9 cellular contexts compared by ENCODE assay signal in the genomic region with DNA sequence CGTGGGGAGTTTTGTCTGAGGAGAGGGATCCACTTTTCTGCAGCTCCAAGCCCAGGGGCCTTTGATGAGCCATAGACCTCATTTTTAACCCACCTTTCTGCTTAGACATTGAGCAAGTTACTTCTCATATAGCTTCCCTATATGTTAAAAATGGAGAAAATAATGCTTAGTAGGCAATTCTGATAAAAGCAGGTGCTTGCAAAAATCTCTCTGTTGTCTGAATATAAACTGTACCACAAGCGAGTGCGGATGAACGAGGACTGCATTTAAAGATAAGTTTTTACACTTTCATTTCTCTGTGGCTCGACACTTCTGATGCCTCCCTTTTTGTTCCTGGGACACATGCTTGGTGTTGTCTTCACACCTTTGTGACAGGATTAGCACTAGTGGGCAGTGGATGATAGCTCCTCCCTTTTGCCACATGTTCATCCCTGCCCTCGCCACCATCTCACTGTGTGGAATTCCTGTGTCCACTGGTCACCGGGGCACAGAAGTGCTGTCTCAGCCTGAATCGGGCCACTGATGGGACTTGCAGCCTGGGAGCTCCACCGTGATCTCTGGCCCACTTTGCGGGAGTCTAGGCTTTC. TPM values are rescaled to one million over a fixed set of nuclear protein-coding genes. Genes with fewer than 3 reads are reported as not detected.
DNase-seq lines count a peak whose midpoint lies in the region; ATAC-seq and TF ChIP-seq lines count a peak whose summit lies in the region.
"Had no signal": no experiment of that assay in that cellular context is flagged by ENCODE, and none has a peak within 500 bp of the region (broad histone marks: within the 10 kb centered on the region; RNA-seq: fewer than 3 reads in every experiment).

No MANE protein-coding gene starts in this region.

- TF ChIP-seq CTCF in CD4-positive, alpha-beta T cell (IDR thresholded peaks at IDR 0.05) = no peak
- TF ChIP-seq CTCF in LNCaP clone FGC (IDR thresholded peaks at IDR 0.05; ENCODE audit: control insufficient read depth, extremely low read depth, insufficient read depth) (no peak), chondrocyte (IDR thresholded peaks at IDR 0.05) (no peak), nephron progenitor cell (IDR thresholded peaks at IDR 0.05) (no peak), tibial artery (IDR thresholded peaks at IDR 0.05) (no peak)

- no peak for DNase-seq in CD4-positive, alpha-beta T cell
- DNase-seq in LNCaP clone FGC (ENCODE audit: low read depth) = no peak
- DNase-seq in chondrocyte (ENCODE audit: low spot score) = no peak
- no peak for DNase-seq in nephron progenitor cell
- DNase-seq in NCI-H2227 (lab: John Stamatoyannopoulos, UW; ENCODE audit: unreplicated experiment) = no peak
- DNase-seq in stimulated activated CD8-positive, alpha-beta memory T cell treated with anti-CD3 and anti-CD28 coated beads, Interleukin-4, amount 100 ng/mL, for 48 hours = no peak
- no peak for DNase-seq in tibial artery

- POLR2A ChIA-PET in CD4-positive, alpha-beta T cell (lab: Charles Lee) = interaction anchor here (1.2 to 1.5 kb wide), 2 partner anchors 23 to 54 kb away, joined by 3 read pairs; a partner anchor contains a TSS

- H3K4me1 Mint-ChIP-seq in CD4-positive, alpha-beta T cell (ENCODE audit: low read depth) = peaks cover 11% of the 10 kb centered on the region
- H3K4me1 Mint-ChIP-seq in chondrocyte (ENCODE audit: low read depth) (peaks cover 11% of the 10 kb centered on the region), nephron progenitor cell (peaks cover 21% of the 10 kb centered on the region)

- CTCF ChIA-PET in CD4-positive, alpha-beta T cell (lab: Charles Lee) = no interaction called here

- intact Hi-C loops in CD4-positive, alpha-beta T cell (cut with DNase I, micrococcal nuclease) = no loop called here
- intact Hi-C loops in tibial artery (cut with DNase I; ENCODE audit: low total_unique reads) = loop anchor here (10.0 kb wide), 1 partner anchor 56 kb away; a partner anchor contains a TSS

- H3K4me3 ChIP-seq in LNCaP clone FGC (ENCODE audit: low read depth, low read length) (peak overlapping the region; percentile 88), tibial artery (peak overlapping the region in 1 of 2 donors; percentile 81)

- no peaks in the 10 kb centered on the region for H3K36me3 Mint-ChIP-seq in CD4-positive, alpha-beta T cell (ENCODE audit: low read depth)
- H3K36me3 Mint-ChIP-seq in chondrocyte (ENCODE audit: low read depth) (peaks cover 6% of the 10 kb centered on the region), nephron progenitor cell (ENCODE audit: low read depth) (peaks cover 57% of the 10 kb centered on the region)

- peaks cover 0 to 14% (median 7%) of the 10 kb centered on the region in 4 donors for H3K4me1 ChIP-seq in tibial artery

- peak overlapping the region; percentile 87 for H3K4me3 Mint-ChIP-seq in CD4-positive, alpha-beta T cell
- H3K4me3 Mint-ChIP-seq in chondrocyte (ENCODE audit: unreplicated experiment) (peak overlapping the region; percentile 83), nephron progenitor cell (peak overlapping the region; percentile 89)

- H3K27me3 ChIP-seq in CD4-positive, alpha-beta T cell (ENCODE audit: control insufficient read depth, insufficient read depth, low read length) = peaks cover 13% of the 10 kb centered on the region
- H3K27me3 ChIP-seq in tibial artery = peaks cover 0 to 14% of the 10 kb centered on the region in 2 donors

- no peak overlapping the region for H3K27ac ChIP-seq in CD4-positive, alpha-beta T cell (ENCODE audit: low read depth, low read length)
- no peak overlapping the region for H3K27ac ChIP-seq in tibial artery
- H3K27ac ChIP-seq: epithelial cell of prostate had no signal

- no peak overlapping the region for H3K27ac Mint-ChIP-seq in CD4-positive, alpha-beta T cell
- H3K27ac Mint-ChIP-seq in chondrocyte (ENCODE audit: unreplicated experiment) (no peak overlapping the region), nephron progenitor cell (no peak overlapping the region)

- no peak for ATAC-seq in CD4-positive, alpha-beta T cell (ENCODE audit: poor library complexity)
- no peak for ATAC-seq in GM19324 (IDR thresholded peaks at IDR 0.05; ENCODE audit: low FRiP score, unreplicated experiment)

- no peaks in the 10 kb centered on the region for H3K9me3 ChIP-seq in CD4-positive, alpha-beta T cell (ENCODE audit: control insufficient read depth, low read length)
- no peaks in the 10 kb centered on the region for H3K9me3 ChIP-seq in tibial artery

- peaks cover 2% of the 10 kb centered on the region for H3K9me3 Mint-ChIP-seq in CD4-positive, alpha-beta T cell
- H3K9me3 Mint-ChIP-seq in chondrocyte (ENCODE audit: low read depth) = peaks cover 6% of the 10 kb centered on the region
- H3K9me3 Mint-ChIP-seq in nephron progenitor cell = peaks cover 43% of the 10 kb centered on the region

- peaks cover 45% of the 10 kb centered on the region for H3K27me3 Mint-ChIP-seq in CD4-positive, alpha-beta T cell
- H3K27me3 Mint-ChIP-seq in chondrocyte (ENCODE audit: low read depth) = no peaks in the 10 kb centered on the region
- peaks cover 7% of the 10 kb centered on the region for H3K27me3 Mint-ChIP-seq in nephron progenitor cell (ENCODE audit: low read depth, poor library complexity)

- H3K36me3 ChIP-seq in tibial artery = no peaks in the 10 kb centered on the region

RNA-seq across cellular contexts. Expression of a gene that starts 1.6 kb away (rescaled TPM):
- total RNA-seq in CD4-positive, alpha-beta T cell = 1 to 10 TPM; 1.1 to 1.5 TPM
- 24.7 to 49.5 TPM (median 25.1 TPM) in 3 replicates for total RNA-seq in chondrocyte

RNA-seq across cellular contexts. Expression of a gene that starts 53.4 kb away (rescaled TPM):
- 10 to 100 TPM; 37.8 to 40.1 TPM for total RNA-seq in CD4-positive, alpha-beta T cell
- total RNA-seq in chondrocyte = 15.8 to 25.6 TPM (median 16.7 TPM) in 3 replicates

Comparison
In these comparisons a context has a peak if more than half of its experiments do, and no peak if none do; other contexts are left out.
1. RNA of a gene that starts 1.6 kb away (total RNA-seq): 24.7 to 49.5 TPM in chondrocyte; 1.1 to 1.5 TPM in CD4-positive, alpha-beta T cell; every median in the first group is over 10 times any median in the second.
2. Peak in every context shown above with its lines, with median percentiles within 50 percentile points of each other: H3K4me3 Mint-ChIP-seq.